Comparison of ENCODE assay signal across 8 cellular contexts in the genomic region with DNA sequence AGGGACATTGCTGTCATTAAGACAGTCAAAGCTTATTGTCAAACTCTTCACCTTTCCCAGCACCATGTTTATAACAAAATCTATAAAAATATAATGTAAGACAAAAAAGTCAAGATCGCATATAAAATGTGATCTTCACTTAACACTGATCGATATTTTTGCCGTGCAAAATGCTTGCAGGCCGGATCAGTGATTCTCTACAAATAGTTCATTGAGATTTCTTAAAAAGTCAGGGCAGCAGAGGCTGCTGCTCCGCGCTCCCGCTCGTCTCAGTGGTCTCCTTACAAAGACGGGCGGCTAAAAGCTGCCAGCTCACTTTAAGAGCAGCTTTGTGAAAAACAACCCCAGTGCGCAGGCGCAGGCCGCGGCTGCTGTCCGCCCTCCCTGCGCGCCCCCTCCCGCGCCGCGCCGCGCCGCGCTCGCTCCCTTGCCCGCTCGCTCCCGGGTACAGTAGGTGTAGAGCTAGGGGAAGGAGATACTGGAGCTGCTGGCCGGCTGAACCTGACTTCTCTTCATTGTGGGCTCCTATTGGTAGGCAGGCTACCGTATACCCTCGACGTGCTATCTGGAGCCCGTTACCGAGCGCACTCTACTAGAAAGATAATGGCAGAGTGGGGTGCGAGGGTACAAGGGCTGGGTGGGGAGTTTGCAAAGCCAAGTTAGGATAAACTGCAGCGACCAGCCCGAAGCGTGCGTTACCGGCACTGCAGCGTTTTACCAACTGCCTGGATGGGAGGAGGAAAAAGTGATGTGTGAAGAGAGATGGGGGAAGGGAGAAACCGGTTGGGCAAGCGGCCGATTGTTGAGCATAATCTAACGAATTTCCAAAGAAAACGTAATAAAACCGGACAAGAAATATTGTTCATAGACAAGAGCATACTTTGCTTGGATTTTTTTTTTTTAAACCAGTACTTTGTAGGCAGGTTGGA.
DNase-seq lines count a peak whose midpoint lies in the region; ATAC-seq and TF ChIP-seq lines count a peak whose summit lies in the region.

A gene with protein sequence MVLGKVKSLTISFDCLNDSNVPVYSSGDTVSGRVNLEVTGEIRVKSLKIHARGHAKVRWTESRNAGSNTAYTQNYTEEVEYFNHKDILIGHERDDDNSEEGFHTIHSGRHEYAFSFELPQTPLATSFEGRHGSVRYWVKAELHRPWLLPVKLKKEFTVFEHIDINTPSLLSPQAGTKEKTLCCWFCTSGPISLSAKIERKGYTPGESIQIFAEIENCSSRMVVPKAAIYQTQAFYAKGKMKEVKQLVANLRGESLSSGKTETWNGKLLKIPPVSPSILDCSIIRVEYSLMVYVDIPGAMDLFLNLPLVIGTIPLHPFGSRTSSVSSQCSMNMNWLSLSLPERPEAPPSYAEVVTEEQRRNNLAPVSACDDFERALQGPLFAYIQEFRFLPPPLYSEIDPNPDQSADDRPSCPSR (minus strand): TSS at position 291 of the 929 bp plus-strand sequence. CDS start 225 bp downstream, at position 66.

- TF ChIP-seq CTCF in AG09309 (IDR thresholded peaks at IDR 0.05; ENCODE audit: control insufficient read depth, insufficient read depth, low read depth, low read length, missing control alignments), result no peak

- ATAC-seq in GM19023 (IDR thresholded peaks at IDR 0.05; ENCODE audit: unreplicated experiment), result peak; percentile 47
- ATAC-seq in HG03196 (IDR thresholded peaks at IDR 0.05; ENCODE audit: unreplicated experiment), result peak; percentile 56

- peak within 1 kb of the TSS; percentile 89 for H3K4me3 ChIP-seq in AG09309 (ENCODE audit: control insufficient read depth, low read depth, low read length)

- DNase-seq in AG09309 (ENCODE audit: low read depth) (peak; percentile 87), NCI-H446 (lab: John Stamatoyannopoulos, UW) (peak; percentile 88 to 97), iris pigment epithelial cell (ENCODE audit: low read depth) (peak; percentile 94)
- DNase-seq in activated CD4-positive, CD25-positive, alpha-beta regulatory T cell treated with anti-CD3 and anti-CD28 coated beads, Interleukin-2, amount 50 U/mL, for 16 hours (ENCODE audit: low read depth, low spot score), result peak; percentile 89
- DNase-seq in central memory CD4-positive, alpha-beta T cell, result peak; percentile 95
- peak; percentile 89 to 92 for DNase-seq in stimulated activated CD4-positive, alpha-beta T cell treated with anti-CD3 and anti-CD28 coated beads, Interleukin-12 subunit alpha, Interleukin-12 subunit beta, amount 100 ng/mL, for 24 hours (ENCODE audit: low read depth in 2 of 2)

Comparison
In these comparisons a context has a peak if more than half of its experiments do, and no peak if none do; other contexts are left out.
1. Peak in every context shown above with its lines: DNase-seq, ATAC-seq and H3K4me3 ChIP-seq.